8 cellular contexts compared by ENCODE assay signal in genomic region chrX:52934704-52935468, GRCh38. TPM values are rescaled to one million over a fixed set of nuclear protein-coding genes. Genes with fewer than 3 reads are reported as not detected.
DNase-seq lines count a peak whose midpoint lies in the region; FAIRE-seq and TF ChIP-seq lines count a peak whose summit lies in the region.

No MANE protein-coding gene starts in this region.

- H3K36me3 Mint-ChIP-seq in activated T-helper 2 cell treated with anti-CD3 and anti-CD28 coated beads, Interferon-gamma antibody, Interleukin-2, Interleukin-4, amounts not matched to agents 10 μg/mL and 5 μg/mL and 100 μg/mL, durations not matched to agents 14 hours and 24 hours and 36 hours (ENCODE audit: low read depth) = no peaks in the 10 kb centered on the region
- no peaks in the 10 kb centered on the region for H3K36me3 Mint-ChIP-seq in nephron (ENCODE audit: low read depth)
- no peaks in the 10 kb centered on the region for H3K36me3 Mint-ChIP-seq in stimulated activated naive CD8-positive, alpha-beta T cell treated with anti-CD3 and anti-CD28 coated beads, Interleukin-15, Interleukin-2, amounts not matched to agents 100 ng/mL and 50 ng/mL, for 24 hours (ENCODE audit: low read depth)

- TF ChIP-seq POLR2A in H54 (IDR thresholded peaks at IDR 0.05; ENCODE audit: low read depth, low read length) = peak; percentile 34

- DNase-seq in G401 (ENCODE audit: low spot score) (peak; percentile 93), H54 (ENCODE audit: insufficient read length, low spot score) (peak; percentile 27), LNCaP clone FGC (ENCODE audit: low read depth) (peak; percentile 70), RPMI8226 (peak; percentile 95), fibroblast of peridontal ligament (ENCODE audit: extremely low read depth) (peak; percentile 92)
- DNase-seq in activated T-helper 2 cell treated with anti-CD3 and anti-CD28 coated beads, Interferon-gamma antibody, Interleukin-2, Interleukin-4, amounts not matched to agents 10 μg/mL and 5 μg/mL and 100 μg/mL, durations not matched to agents 14 hours and 24 hours and 36 hours (ENCODE audit: low spot score) = peak; percentile 86

- H3K9me3 Mint-ChIP-seq in activated T-helper 2 cell treated with anti-CD3 and anti-CD28 coated beads, Interferon-gamma antibody, Interleukin-2, Interleukin-4, amounts not matched to agents 10 μg/mL and 5 μg/mL and 100 μg/mL, durations not matched to agents 14 hours and 24 hours and 36 hours = no peaks in the 10 kb centered on the region
- H3K9me3 Mint-ChIP-seq in nephron = peaks cover 2% of the 10 kb centered on the region
- H3K9me3 Mint-ChIP-seq in stimulated activated naive CD8-positive, alpha-beta T cell treated with anti-CD3 and anti-CD28 coated beads, Interleukin-15, Interleukin-2, amounts not matched to agents 100 ng/mL and 50 ng/mL, for 24 hours = no peaks in the 10 kb centered on the region

- peak; percentile 53 for TF ChIP-seq CTCF in LNCaP clone FGC (IDR thresholded peaks at IDR 0.05; ENCODE audit: control insufficient read depth, extremely low read depth, insufficient read depth)
- peak; percentile 89 to 93 (median 89) for TF ChIP-seq CTCF in nephron (IDR thresholded peaks at IDR 0.05; ENCODE audit: unreplicated experiment in 3 of 3)

- peak overlapping the region; percentile 92 for H3K27ac Mint-ChIP-seq in activated T-helper 2 cell treated with anti-CD3 and anti-CD28 coated beads, Interferon-gamma antibody, Interleukin-2, Interleukin-4, amounts not matched to agents 10 μg/mL and 5 μg/mL and 100 μg/mL, durations not matched to agents 14 hours and 24 hours and 36 hours
- peak overlapping the region; percentile 100 for H3K27ac Mint-ChIP-seq in nephron
- peak overlapping the region; percentile 99 for H3K27ac Mint-ChIP-seq in stimulated activated naive CD8-positive, alpha-beta T cell treated with anti-CD3 and anti-CD28 coated beads, Interleukin-15, Interleukin-2, amounts not matched to agents 100 ng/mL and 50 ng/mL, for 24 hours

- H3K4me3 ChIP-seq in LNCaP clone FGC (ENCODE audit: low read depth, low read length) = peak overlapping the region; percentile 68

- peaks cover 5% of the 10 kb centered on the region for H3K4me1 Mint-ChIP-seq in activated T-helper 2 cell treated with anti-CD3 and anti-CD28 coated beads, Interferon-gamma antibody, Interleukin-2, Interleukin-4, amounts not matched to agents 10 μg/mL and 5 μg/mL and 100 μg/mL, durations not matched to agents 14 hours and 24 hours and 36 hours (ENCODE audit: low read depth)
- H3K4me1 Mint-ChIP-seq in nephron = no peaks in the 10 kb centered on the region
- peaks cover 16% of the 10 kb centered on the region for H3K4me1 Mint-ChIP-seq in stimulated activated naive CD8-positive, alpha-beta T cell treated with anti-CD3 and anti-CD28 coated beads, Interleukin-15, Interleukin-2, amounts not matched to agents 100 ng/mL and 50 ng/mL, for 24 hours (ENCODE audit: low read depth)

- H3K4me3 Mint-ChIP-seq in activated T-helper 2 cell treated with anti-CD3 and anti-CD28 coated beads, Interferon-gamma antibody, Interleukin-2, Interleukin-4, amounts not matched to agents 10 μg/mL and 5 μg/mL and 100 μg/mL, durations not matched to agents 14 hours and 24 hours and 36 hours (ENCODE audit: low read depth) = peak overlapping the region; percentile 85
- peak overlapping the region; percentile 89 to 98 (median 92) for H3K4me3 Mint-ChIP-seq in nephron
- peak overlapping the region; percentile 92 for H3K4me3 Mint-ChIP-seq in stimulated activated naive CD8-positive, alpha-beta T cell treated with anti-CD3 and anti-CD28 coated beads, Interleukin-15, Interleukin-2, amounts not matched to agents 100 ng/mL and 50 ng/mL, for 24 hours

- no peaks in the 10 kb centered on the region for H3K27me3 Mint-ChIP-seq in activated T-helper 2 cell treated with anti-CD3 and anti-CD28 coated beads, Interferon-gamma antibody, Interleukin-2, Interleukin-4, amounts not matched to agents 10 μg/mL and 5 μg/mL and 100 μg/mL, durations not matched to agents 14 hours and 24 hours and 36 hours (ENCODE audit: low read depth)
- peaks cover 4% of the 10 kb centered on the region for H3K27me3 Mint-ChIP-seq in nephron (ENCODE audit: low read depth)
- peaks cover 5% of the 10 kb centered on the region for H3K27me3 Mint-ChIP-seq in stimulated activated naive CD8-positive, alpha-beta T cell treated with anti-CD3 and anti-CD28 coated beads, Interleukin-15, Interleukin-2, amounts not matched to agents 100 ng/mL and 50 ng/mL, for 24 hours

- FAIRE-seq in H54 (lab: Jason Lieb, UNC) = no peak

- in situ Hi-C loops in G401 (cut with HindIII; ENCODE audit: low sequenced_read_pairs) = no loop called here

- intact Hi-C loops in activated T-helper 2 cell treated with anti-CD3 and anti-CD28 coated beads, Interferon-gamma antibody, Interleukin-2, Interleukin-4, amounts not matched to agents 10 μg/mL and 5 μg/mL and 100 μg/mL, durations not matched to agents 14 hours and 24 hours and 36 hours (cut with micrococcal nuclease) = no loop called here

RNA-seq across cellular contexts. Expression of gene FAM156A, which starts 23.4 kb away (rescaled TPM):
- total RNA-seq in G401 (2014; rRNA removed; shearing (Covaris generic)) = 2.2 and 7.4 TPM in 2 replicates
- total RNA-seq in activated T-helper 2 cell treated with anti-CD3 and anti-CD28 coated beads, Interferon-gamma antibody, Interleukin-2, Interleukin-4, amounts not matched to agents 10 μg/mL and 5 μg/mL and 100 μg/mL, durations not matched to agents 14 hours and 24 hours and 36 hours = 26.2 and 28.2 TPM in 2 replicates

RNA-seq across cellular contexts. Expression of gene FAM156B, which starts 37.8 kb away (rescaled TPM):
- total RNA-seq in G401 (2014; rRNA removed; shearing (Covaris generic)) = 15.3 and 23.1 TPM in 2 replicates
- 14.5 and 14.6 TPM in 2 replicates for total RNA-seq in activated T-helper 2 cell treated with anti-CD3 and anti-CD28 coated beads, Interferon-gamma antibody, Interleukin-2, Interleukin-4, amounts not matched to agents 10 μg/mL and 5 μg/mL and 100 μg/mL, durations not matched to agents 14 hours and 24 hours and 36 hours

Comparison
In these comparisons a context has a peak if more than half of its experiments do, and no peak if none do; other contexts are left out.
1. Peak in every context shown above with its lines: DNase-seq and H3K4me3 ChIP-seq.
2. DNase-seq: peak in every context shown above with its lines; median percentile 95 in RPMI8226; 93 in G401; 92 in fibroblast of peridontal ligament; 86 in activated T-helper 2 cell treated with anti-CD3 and anti-CD28 coated beads, Interferon-gamma antibody, Interleukin-2, Interleukin-4, amounts not matched to agents 10 μg/mL and 5 μg/mL and 100 μg/mL, durations not matched to agents 14 hours and 24 hours and 36 hours; 70 in LNCaP clone FGC; 27 in H54.